In the genomic region with DNA sequence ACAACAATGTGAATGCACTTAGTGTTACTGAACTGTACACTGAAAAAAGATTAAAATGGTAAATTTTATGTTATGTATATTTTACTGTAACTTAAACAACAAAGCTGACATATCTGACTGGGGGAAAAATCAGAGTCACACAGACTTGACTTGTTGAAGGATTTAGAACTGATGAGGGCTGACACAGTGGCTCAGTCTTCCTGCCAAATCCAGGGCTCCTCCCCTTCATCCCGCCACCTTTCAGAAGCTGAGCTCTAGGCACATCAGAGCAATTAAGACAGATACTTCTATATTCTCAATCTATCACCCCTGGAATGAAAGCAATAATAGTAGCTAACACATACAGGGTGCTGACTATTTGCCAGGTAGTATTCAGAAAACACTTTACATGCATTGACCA, we compare ENCODE assay signal across 24 cellular contexts. TPM values are rescaled to one million over a fixed set of nuclear protein-coding genes. Genes with fewer than 3 reads are reported as not detected.
"Had no signal": no experiment of that assay in that cellular context is flagged by ENCODE, and none has a peak within 500 bp of the region (broad histone marks: within the 10 kb centered on the region; RNA-seq: fewer than 3 reads in every experiment).

No MANE protein-coding gene starts in this region.

- H3K9ac ChIP-seq: KMS-11 had no signal

- H3K4me2 ChIP-seq: KMS-11 had no signal

- H3K9me3 ChIP-seq: SJCRH30 had no signal

- H3K27me3 ChIP-seq: SJCRH30 had no signal

- H3K36me3 ChIP-seq: SJCRH30 had no signal

- H3K27ac ChIP-seq: KMS-11, SJCRH30 had no signal

- DNase-seq: Kasumi-1, MM.1S, NCI-H1092 treated with DMSO at 0.1 percent for 48 hours, NCI-H1436, NCI-H187, NCI-H2029, NCI-H2081 treated with DMSO at 0.1 percent for 48 hours, NCI-H2171, NCI-H226, NCI-H446, NCI-H510A, NCI-H524 treated with DMSO at 0.1 percent for 48 hours, NCI-H69, NCI-H774, RPMI8226, SHP77 treated with DMSO at 0.1 percent for 48 hours, SJCRH30 had no signal

- ATAC-seq: HepG2, K562, SK-N-SH treated with all-trans-retinoic acid at 6 μM for 48 hours had no signal

- H3K4me3 ChIP-seq: K562, SJCRH30 had no signal

- H3K4me1 ChIP-seq: SJCRH30 had no signal

RNA-seq across cellular contexts. Expression of gene TAS2R1, which starts 27.7 kb away (rescaled TPM):
- total RNA-seq: HepG2, HT1080, K562, M059J, SJCRH30 had no signal
- polyA plus RNA-seq: HepG2, IgD-negative memory B cell, K562 had no signal
